In the genomic region with DNA sequence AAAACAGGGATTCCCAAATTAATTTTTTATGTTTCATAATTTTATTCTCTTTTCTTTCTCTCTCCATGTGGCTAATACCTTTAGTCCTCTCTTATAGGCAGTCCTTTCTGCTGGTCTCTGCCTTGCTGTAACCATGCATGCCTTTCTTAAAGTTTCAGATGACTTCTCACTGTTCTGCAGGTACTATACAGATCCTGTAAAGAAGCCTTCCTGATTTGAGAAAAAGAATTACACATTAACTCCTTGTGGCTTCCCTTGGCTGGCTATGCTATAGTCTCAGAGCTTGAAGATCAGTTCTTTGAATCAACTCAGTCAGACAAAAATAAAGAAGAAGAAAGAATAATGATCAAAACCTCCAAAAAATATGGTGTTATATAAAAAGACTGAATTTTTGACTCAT, we compare ENCODE assay signal across 1 cellular context.
TF ChIP-seq lines count a peak whose summit lies in the region.

No MANE protein-coding gene starts in this region.

TF ChIP-seq in SK-N-SH, 30 proteins besides CTCF, POLR2A, EP300 and RAD21 (continued from another document):
- TF ChIP-seq, protein P1, sequence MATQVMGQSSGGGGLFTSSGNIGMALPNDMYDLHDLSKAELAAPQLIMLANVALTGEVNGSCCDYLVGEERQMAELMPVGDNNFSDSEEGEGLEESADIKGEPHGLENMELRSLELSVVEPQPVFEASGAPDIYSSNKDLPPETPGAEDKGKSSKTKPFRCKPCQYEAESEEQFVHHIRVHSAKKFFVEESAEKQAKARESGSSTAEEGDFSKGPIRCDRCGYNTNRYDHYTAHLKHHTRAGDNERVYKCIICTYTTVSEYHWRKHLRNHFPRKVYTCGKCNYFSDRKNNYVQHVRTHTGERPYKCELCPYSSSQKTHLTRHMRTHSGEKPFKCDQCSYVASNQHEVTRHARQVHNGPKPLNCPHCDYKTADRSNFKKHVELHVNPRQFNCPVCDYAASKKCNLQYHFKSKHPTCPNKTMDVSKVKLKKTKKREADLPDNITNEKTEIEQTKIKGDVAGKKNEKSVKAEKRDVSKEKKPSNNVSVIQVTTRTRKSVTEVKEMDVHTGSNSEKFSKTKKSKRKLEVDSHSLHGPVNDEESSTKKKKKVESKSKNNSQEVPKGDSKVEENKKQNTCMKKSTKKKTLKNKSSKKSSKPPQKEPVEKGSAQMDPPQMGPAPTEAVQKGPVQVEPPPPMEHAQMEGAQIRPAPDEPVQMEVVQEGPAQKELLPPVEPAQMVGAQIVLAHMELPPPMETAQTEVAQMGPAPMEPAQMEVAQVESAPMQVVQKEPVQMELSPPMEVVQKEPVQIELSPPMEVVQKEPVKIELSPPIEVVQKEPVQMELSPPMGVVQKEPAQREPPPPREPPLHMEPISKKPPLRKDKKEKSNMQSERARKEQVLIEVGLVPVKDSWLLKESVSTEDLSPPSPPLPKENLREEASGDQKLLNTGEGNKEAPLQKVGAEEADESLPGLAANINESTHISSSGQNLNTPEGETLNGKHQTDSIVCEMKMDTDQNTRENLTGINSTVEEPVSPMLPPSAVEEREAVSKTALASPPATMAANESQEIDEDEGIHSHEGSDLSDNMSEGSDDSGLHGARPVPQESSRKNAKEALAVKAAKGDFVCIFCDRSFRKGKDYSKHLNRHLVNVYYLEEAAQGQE (IDR thresholded peaks at IDR 0.05; ENCODE audit: low read depth, low read length) = no peak
- TF ChIP-seq, protein P2, sequence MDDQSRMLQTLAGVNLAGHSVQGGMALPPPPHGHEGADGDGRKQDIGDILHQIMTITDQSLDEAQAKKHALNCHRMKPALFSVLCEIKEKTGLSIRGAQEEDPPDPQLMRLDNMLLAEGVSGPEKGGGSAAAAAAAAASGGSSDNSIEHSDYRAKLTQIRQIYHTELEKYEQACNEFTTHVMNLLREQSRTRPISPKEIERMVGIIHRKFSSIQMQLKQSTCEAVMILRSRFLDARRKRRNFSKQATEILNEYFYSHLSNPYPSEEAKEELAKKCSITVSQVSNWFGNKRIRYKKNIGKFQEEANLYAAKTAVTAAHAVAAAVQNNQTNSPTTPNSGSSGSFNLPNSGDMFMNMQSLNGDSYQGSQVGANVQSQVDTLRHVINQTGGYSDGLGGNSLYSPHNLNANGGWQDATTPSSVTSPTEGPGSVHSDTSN (IDR thresholded peaks at IDR 0.05) = no peak
- no peak for TF ChIP-seq TAF1 (IDR thresholded peaks at IDR 0.05; ENCODE audit: borderline replicate concordance, low read depth, low read length)
